ENCODE assay signal across 32 cellular contexts in the genomic region with DNA sequence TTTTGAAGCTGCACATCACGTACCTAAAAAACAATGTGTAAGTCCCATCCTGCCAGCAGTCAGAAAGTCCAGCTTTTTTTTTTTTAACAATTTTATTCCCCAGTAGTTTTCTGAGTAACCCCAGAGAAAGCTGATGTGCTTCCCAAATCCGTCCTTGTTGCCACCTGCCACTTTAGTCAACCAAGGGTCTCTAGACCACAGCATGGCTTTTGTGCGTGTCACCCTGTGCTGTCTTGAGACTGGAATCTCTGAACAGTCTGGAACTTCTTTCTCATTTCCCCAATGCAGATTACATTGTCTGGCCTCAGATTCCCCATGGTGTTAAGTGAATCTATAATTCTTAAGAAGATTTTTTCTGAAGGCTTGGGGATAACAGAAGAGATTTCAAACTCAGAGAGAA.
"Had no signal": no experiment of that assay in that cellular context is flagged by ENCODE, and none has a peak within 500 bp of the region (broad histone marks: within the 10 kb centered on the region; RNA-seq: fewer than 3 reads in every experiment).

No MANE protein-coding gene starts in this region.

- DNase-seq: dermis blood vessel endothelial cell; effector memory CD4-positive, alpha-beta T cell; foreskin keratinocyte; glutamatergic neuron; heart right ventricle; hypothalamus; immature natural killer cell; left ventricle myocardium superior; lower lobe of right lung; mucosa of descending colon; naive thymus-derived CD8-positive, alpha-beta T cell; nephron progenitor cell; nucleus accumbens; ovary; posterior cingulate gyrus; psoas muscle; right cardiac atrium; sigmoid colon; spleen; stimulated activated CD4-positive, alpha-beta T cell treated with anti-CD3 and anti-CD28 coated beads, Interleukin-4, amount 100 ng/mL, for 4 hours; stimulated activated naive B cell treated with anti-CD40 and anti-IgM and Interleukin-4, amounts not matched to agents 10 μg/mL and 1 μg/mL and 100 μg/mL, for 72 hours; upper lobe of left lung had no signal

- ATAC-seq: foreskin keratinocyte; heart right ventricle; left ventricle myocardium superior; lower lobe of right lung; mucosa of descending colon; naive thymus-derived CD8-positive, alpha-beta T cell; psoas muscle; right cardiac atrium; stimulated activated naive B cell treated with anti-CD40 and anti-IgM and Interleukin-4, amounts not matched to agents 10 μg/mL and 1 μg/mL and 100 μg/mL, for 72 hours had no signal

- H3K4me1 Mint-ChIP-seq: immature natural killer cell; stimulated activated naive B cell treated with anti-CD40 and anti-IgM and Interleukin-4, amounts not matched to agents 10 μg/mL and 1 μg/mL and 100 μg/mL, for 72 hours had no signal

- H3K4me1 ChIP-seq: esophagus muscularis mucosa, foreskin keratinocyte, heart right ventricle, lower lobe of right lung, psoas muscle, sigmoid colon, spleen, tibial nerve, upper lobe of left lung had no signal

- H3K36me3 Mint-ChIP-seq: immature natural killer cell; memory B cell; stimulated activated naive B cell treated with anti-CD40 and anti-IgM and Interleukin-4, amounts not matched to agents 10 μg/mL and 1 μg/mL and 100 μg/mL, for 72 hours had no signal

- H3K36me3 ChIP-seq: esophagus muscularis mucosa, heart right ventricle, lower lobe of right lung, ovary, sigmoid colon, spleen, thoracic aorta, tibial nerve, upper lobe of left lung had no signal

- H3K4me3 Mint-ChIP-seq: immature natural killer cell; memory B cell; naive thymus-derived CD8-positive, alpha-beta T cell; nephron progenitor cell; stimulated activated naive B cell treated with anti-CD40 and anti-IgM and Interleukin-4, amounts not matched to agents 10 μg/mL and 1 μg/mL and 100 μg/mL, for 72 hours; stimulated activated naive CD8-positive, alpha-beta T cell treated with anti-CD3 and anti-CD28 coated beads, Interleukin-15, Interleukin-2, amounts not matched to agents 100 ng/mL and 50 ng/mL, for 24 hours had no signal

- H3K9me3 ChIP-seq: esophagus muscularis mucosa, heart right ventricle, lower lobe of right lung, mucosa of descending colon, ovary, psoas muscle, sigmoid colon, spleen, thoracic aorta, tibial nerve, upper lobe of left lung had no signal

- FAIRE-seq: endothelial cell of umbilical vein, keratinocyte, urothelium cell line had no signal

- H3K27me3 ChIP-seq: esophagus muscularis mucosa, foreskin keratinocyte, heart right ventricle, sigmoid colon, spleen, tibial nerve, upper lobe of left lung had no signal

- H3K27ac Mint-ChIP-seq: immature natural killer cell; memory B cell; naive thymus-derived CD8-positive, alpha-beta T cell; nephron progenitor cell; stimulated activated naive B cell treated with anti-CD40 and anti-IgM and Interleukin-4, amounts not matched to agents 10 μg/mL and 1 μg/mL and 100 μg/mL, for 72 hours; stimulated activated naive CD8-positive, alpha-beta T cell treated with anti-CD3 and anti-CD28 coated beads, Interleukin-15, Interleukin-2, amounts not matched to agents 100 ng/mL and 50 ng/mL, for 24 hours had no signal

- H3K9me3 Mint-ChIP-seq: memory B cell; stimulated activated naive B cell treated with anti-CD40 and anti-IgM and Interleukin-4, amounts not matched to agents 10 μg/mL and 1 μg/mL and 100 μg/mL, for 72 hours; stimulated activated naive CD8-positive, alpha-beta T cell treated with anti-CD3 and anti-CD28 coated beads, Interleukin-15, Interleukin-2, amounts not matched to agents 100 ng/mL and 50 ng/mL, for 24 hours had no signal

- H3K27me3 Mint-ChIP-seq: stimulated activated naive CD8-positive, alpha-beta T cell treated with anti-CD3 and anti-CD28 coated beads, Interleukin-15, Interleukin-2, amounts not matched to agents 100 ng/mL and 50 ng/mL, for 24 hours had no signal

- H3K4me3 ChIP-seq: coronary artery, esophagus muscularis mucosa, heart right ventricle, lower lobe of right lung, mucosa of descending colon, ovary, psoas muscle, sigmoid colon, skin epidermis, spleen, thoracic aorta, tibial nerve, upper lobe of left lung had no signal

- H3K27ac ChIP-seq: coronary artery, esophagus muscularis mucosa, foreskin keratinocyte, heart right ventricle, lower lobe of right lung, ovary, psoas muscle, sigmoid colon, skin epidermis, spleen, thoracic aorta, tibial nerve, upper lobe of left lung had no signal
